Comparison of ENCODE assay signal across 8 cellular contexts in genomic region chr11:47378011-47378835, GRCh38. TPM values are rescaled to one million over a fixed set of nuclear protein-coding genes. Genes with fewer than 3 reads are reported as not detected.
DNase-seq lines count a peak whose midpoint lies in the region; ATAC-seq and TF ChIP-seq lines count a peak whose summit lies in the region.

SPI1 (minus strand) TSS chr11:47378547; CDS start chr11:47378353, 194 bp downstream.

- H3K9me3 ChIP-seq in tibial nerve, result no peaks in the 10 kb centered on the region

- ATAC-seq in GM18861 (IDR thresholded peaks at IDR 0.05; ENCODE audit: unreplicated experiment), result peak; percentile 75
- ATAC-seq in HG02852 (IDR thresholded peaks at IDR 0.05; ENCODE audit: unreplicated experiment), result peak; percentile 84

- DNase-seq in OCI-M1 (lab: John Stamatoyannopoulos, UW), result peak; percentile 96
- peak in 1 of 2 donors; percentile 39 for DNase-seq in tibial nerve (ENCODE audit: low spot score in 2 of 2)
- DNase-seq in epidermal melanocyte (ENCODE audit: insufficient read length, low spot score), result no peak
- no peak for DNase-seq in NCI-H1092 treated with DMSO at 0.1 percent for 48 hours (lab: John Stamatoyannopoulos, UW)
- no peak for DNase-seq in NCI-H1048 (lab: John Stamatoyannopoulos, UW)

- H3K36me3 ChIP-seq in tibial nerve, result no peaks in the 10 kb centered on the region

- H3K27ac ChIP-seq in layer of hippocampus (ENCODE audit: low read depth, low read length) (peak within 1 kb of the TSS; percentile 73), tibial nerve (peak within 1 kb of the TSS in 3 of 4 donors; percentile 73 to 85 (median 81))

- H3K27me3 ChIP-seq in layer of hippocampus (ENCODE audit: control insufficient read depth, insufficient read depth, low read length) (no peaks in the 10 kb centered on the region), tibial nerve (no peaks in the 10 kb centered on the region)

- peak within 1 kb of the TSS; percentile 17 to 49 (median 28) for H3K4me3 ChIP-seq in tibial nerve

- WGBS in tibial nerve, 2 donors, result 65 to 71% methylated on average over 21 to 29 of the region's 31 CpGs

- no peaks in the 10 kb centered on the region for H3K4me1 ChIP-seq in tibial nerve

- TF ChIP-seq CTCF in tibial nerve (IDR thresholded peaks at IDR 0.05), result no peak

- peak in 1 of 2 donors; percentile 36 for TF ChIP-seq POLR2A in tibial nerve (IDR thresholded peaks at IDR 0.05)

- peak in 1 of 2 donors; percentile 26 for TF ChIP-seq EP300 in tibial nerve (IDR thresholded peaks at IDR 0.05)

RNA-seq across cellular contexts. Expression of gene SPI1, which starts in this region (rescaled TPM):
- 10 to 100 TPM; 18.8 to 73.5 (median 25.2) TPM for total RNA-seq in tibial nerve
